ENCODE assay signal across 14 cellular contexts in genomic region chr17:39139137-39139516, GRCh38. TPM values are rescaled to one million over a fixed set of nuclear protein-coding genes. Genes with fewer than 3 reads are reported as not detected.
DNase-seq lines count a peak whose midpoint lies in the region; TF ChIP-seq lines count a peak whose summit lies in the region.
"Had no signal": no experiment of that assay in that cellular context is flagged by ENCODE, and none has a peak within 500 bp of the region (broad histone marks: within the 10 kb centered on the region; RNA-seq: fewer than 3 reads in every experiment).

No MANE protein-coding gene starts in this region.

- CTCF ChIA-PET in Caco-2 (lab: Charles Lee): no interaction called here

- H3K4me1 Mint-ChIP-seq in HFFc6 (ENCODE audit: low read depth): peaks cover 59% of the 10 kb centered on the region
- no peaks in the 10 kb centered on the region for H3K4me1 Mint-ChIP-seq in Caco-2 (ENCODE audit: low read depth, unreplicated experiment)
- no peaks in the 10 kb centered on the region for H3K4me1 Mint-ChIP-seq in activated CD4-positive, alpha-beta T cell treated with anti-CD3 and anti-CD28 coated beads, Interleukin-2, amount 10 ng/mL, durations not matched to agents 24 days and 14 days

- H3K27me3 ChIP-seq in smooth muscle cell (ENCODE audit: low read depth) (no peaks in the 10 kb centered on the region), Caco-2 (replicated peaks; ENCODE audit: control insufficient read depth, insufficient read depth, low read length) (no peaks in the 10 kb centered on the region)
- H3K27me3 ChIP-seq: upper lobe of right lung had no signal

- H3K9me3 Mint-ChIP-seq in HFFc6 (no peaks in the 10 kb centered on the region; the same call in 1 of the 2 replicates), Caco-2 (ENCODE audit: unreplicated experiment) (no peaks in the 10 kb centered on the region)
- H3K9me3 Mint-ChIP-seq in activated CD4-positive, alpha-beta T cell treated with anti-CD3 and anti-CD28 coated beads, Interleukin-2, amount 10 ng/mL, durations not matched to agents 24 days and 14 days: no peaks in the 10 kb centered on the region
- H3K9me3 Mint-ChIP-seq: activated CD8-positive, alpha-beta T cell treated with anti-CD3 and anti-CD28 coated beads for 36 hours had no signal

- H3K9ac ChIP-seq in smooth muscle cell (ENCODE audit: low read depth): peak overlapping the region; percentile 17

- H3K27me3 Mint-ChIP-seq in HFFc6 (ENCODE audit: insufficient read depth) (peaks cover 4% of the 10 kb centered on the region), Caco-2 (ENCODE audit: insufficient read depth, unreplicated experiment) (no peaks in the 10 kb centered on the region)
- peaks cover 3% of the 10 kb centered on the region for H3K27me3 Mint-ChIP-seq in activated CD4-positive, alpha-beta T cell treated with anti-CD3 and anti-CD28 coated beads, Interleukin-2, amount 10 ng/mL, durations not matched to agents 24 days and 14 days
- H3K27me3 Mint-ChIP-seq: activated CD8-positive, alpha-beta T cell treated with anti-CD3 and anti-CD28 coated beads for 36 hours had no signal

- TF ChIP-seq CTCF in HFFc6 (IDR thresholded peaks at IDR 0.05) (peak; percentile 19; the same call in 1 of the 2 replicates), smooth muscle cell (IDR thresholded peaks at IDR 0.05; ENCODE audit: borderline replicate concordance, insufficient read depth, poor library complexity, severe bottlenecking) (no peak), Caco-2 (IDR thresholded peaks at IDR 0.05; ENCODE audit: insufficient read depth in 1 of 2, low read depth in 1 of 2, low read length in 1 of 2, severe bottlenecking in 1 of 2, unreplicated experiment in 1 of 2) (no peak)

- no peaks in the 10 kb centered on the region for H3K79me2 ChIP-seq in smooth muscle cell (ENCODE audit: low read depth)

- H3K27ac Mint-ChIP-seq in HFFc6 (peak overlapping the region; percentile 94), Caco-2 (ENCODE audit: unreplicated experiment) (no peak overlapping the region)
- no peak overlapping the region for H3K27ac Mint-ChIP-seq in activated CD4-positive, alpha-beta T cell treated with anti-CD3 and anti-CD28 coated beads, Interleukin-2, amount 10 ng/mL, durations not matched to agents 24 days and 14 days
- H3K27ac Mint-ChIP-seq: activated CD8-positive, alpha-beta T cell treated with anti-CD3 and anti-CD28 coated beads for 36 hours had no signal

- H3K4me3 ChIP-seq in smooth muscle cell (no peak overlapping the region), Caco-2 (ENCODE audit: low read depth, low read length) (no peak overlapping the region)
- H3K4me3 ChIP-seq: prostate gland, upper lobe of right lung had no signal

- peak overlapping the region; percentile 85 for H3K27ac ChIP-seq in smooth muscle cell (ENCODE audit: low read depth)
- H3K27ac ChIP-seq: prostate gland, upper lobe of right lung had no signal

- intact Hi-C loops in Caco-2 (cut with micrococcal nuclease; ENCODE audit: unreplicated experiment): no loop called here
- intact Hi-C loops in activated CD4-positive, alpha-beta T cell treated with anti-CD3 and anti-CD28 coated beads, Interleukin-2, amount 10 ng/mL, durations not matched to agents 24 days and 14 days (cut with micrococcal nuclease): no loop called here

- peaks cover 4% of the 10 kb centered on the region for H3K4me1 ChIP-seq in smooth muscle cell (ENCODE audit: low read depth)
- no peaks in the 10 kb centered on the region for H3K4me1 ChIP-seq in Caco-2
- H3K4me1 ChIP-seq: prostate gland, upper lobe of right lung had no signal

- no peak overlapping the region for H2AFZ ChIP-seq in smooth muscle cell (ENCODE audit: low read depth)

- 20% methylated on average over 3 of the region's 3 CpGs for WGBS in smooth muscle cell (ENCODE audit: low lambda C conversion rate)

- DNase-seq in HFFc6 (peak; percentile 94), SW480 (ENCODE audit: low spot score) (peak; percentile 85), fibroblast of peridontal ligament (ENCODE audit: extremely low read depth) (peak; percentile 76), smooth muscle cell (lab: John Stamatoyannopoulos, UW; ENCODE audit: unreplicated experiment) (no peak), Caco-2 (no peak), GDM1 (lab: John Stamatoyannopoulos, UW) (no peak)
- DNase-seq in activated CD4-positive, alpha-beta T cell treated with anti-CD3 and anti-CD28 coated beads, Interleukin-2, amount 10 ng/mL, durations not matched to agents 24 days and 14 days: no peak
- DNase-seq in activated CD4-positive, alpha-beta T cell treated with anti-CD3 and anti-CD28 coated beads for 1 hour: no peak
- DNase-seq: activated CD8-positive, alpha-beta T cell treated with anti-CD3 and anti-CD28 coated beads for 36 hours; GF-D8; MV-4-11; T-helper 1 cell; upper lobe of right lung had no signal

- no peaks in the 10 kb centered on the region; the same call in 1 of the 2 replicates for H3K36me3 Mint-ChIP-seq in HFFc6 (ENCODE audit: low read depth)
- H3K36me3 Mint-ChIP-seq in Caco-2 (ENCODE audit: insufficient read depth, unreplicated experiment): no peaks in the 10 kb centered on the region
- H3K36me3 Mint-ChIP-seq in activated CD4-positive, alpha-beta T cell treated with anti-CD3 and anti-CD28 coated beads, Interleukin-2, amount 10 ng/mL, durations not matched to agents 24 days and 14 days (ENCODE audit: low read depth): no peaks in the 10 kb centered on the region

- H3F3A ChIP-seq in smooth muscle cell (ENCODE audit: low read depth): peaks cover 4% of the 10 kb centered on the region

- peak overlapping the region; percentile 71 for H3K4me3 Mint-ChIP-seq in HFFc6
- H3K4me3 Mint-ChIP-seq in Caco-2 (ENCODE audit: unreplicated experiment): no peak overlapping the region
- H3K4me3 Mint-ChIP-seq in activated CD4-positive, alpha-beta T cell treated with anti-CD3 and anti-CD28 coated beads, Interleukin-2, amount 10 ng/mL, durations not matched to agents 24 days and 14 days: no peak overlapping the region
- H3K4me3 Mint-ChIP-seq: activated CD8-positive, alpha-beta T cell treated with anti-CD3 and anti-CD28 coated beads for 36 hours had no signal

- H3K4me2 ChIP-seq in smooth muscle cell: peak overlapping the region; percentile 75

- H3K9me3 ChIP-seq in smooth muscle cell (replicated peaks; ENCODE audit: low read depth): no peaks in the 10 kb centered on the region
- H3K9me3 ChIP-seq in Caco-2: no peaks in the 10 kb centered on the region
- H3K9me3 ChIP-seq: prostate gland, upper lobe of right lung had no signal

- BruUV-seq in Caco-2 (replicated peaks; lab: Mats Ljungman, UMichigan): no TSS peak

- H3K36me3 ChIP-seq in smooth muscle cell (ENCODE audit: low read depth): no peaks in the 10 kb centered on the region
- no peaks in the 10 kb centered on the region for H3K36me3 ChIP-seq in Caco-2 (ENCODE audit: control insufficient read depth, insufficient read depth, low read length)
- H3K36me3 ChIP-seq: prostate gland, upper lobe of right lung had no signal

- no peaks in the 10 kb centered on the region for H4K20me1 ChIP-seq in smooth muscle cell (ENCODE audit: low read depth)

- POLR2A ChIA-PET in Caco-2 (lab: Charles Lee): no interaction called here

RNA-seq across cellular contexts. Expression of gene PLXDC1, which starts 12.3 kb away (rescaled TPM):
- 1 to 10 TPM in 2 of 6 experiments, under 1 TPM in 4; 0.20 to 2.2 (median 0.69) TPM for total RNA-seq in HFFc6 (2021; fragmentation: NEBNext Ultra II Directional; extraction: Animal tissue kit (Norgen Biotek cat#: 25700))
- total RNA-seq in smooth muscle cell (11.3 and 17.4 TPM in 2 replicates), Caco-2 (2022) (0.14 and 0.44 TPM in 2 replicates)
- 16.0 and 18.5 TPM in 2 replicates for polyA plus RNA-seq in smooth muscle cell
- 0.16 and 0.43 TPM in 2 replicates for total RNA-seq in activated CD4-positive, alpha-beta T cell treated with anti-CD3 and anti-CD28 coated beads, Interleukin-2, amount 10 ng/mL, durations not matched to agents 24 days and 14 days

RNA-seq across cellular contexts. Expression of gene ARL5C, which starts 26.8 kb away (rescaled TPM):
- not detected for total RNA-seq in HFFc6 (2021; fragmentation: NEBNext Ultra II Directional; extraction: Animal tissue kit (Norgen Biotek cat#: 25700))
- not detected in 2 replicates for total RNA-seq in smooth muscle cell
- 0.38 TPM in 1 of 2 replicates, not detected in the other for polyA plus RNA-seq in smooth muscle cell
- total RNA-seq in Caco-2 (2022): not detected in 2 replicates
- total RNA-seq in activated CD4-positive, alpha-beta T cell treated with anti-CD3 and anti-CD28 coated beads, Interleukin-2, amount 10 ng/mL, durations not matched to agents 24 days and 14 days: not detected in 2 replicates
- total RNA-seq: activated CD8-positive, alpha-beta T cell treated with anti-CD3 and anti-CD28 coated beads for 36 hours; prostate gland; upper lobe of right lung had no signal

RNA-seq across cellular contexts. Expression of gene CACNB1, which starts 58.3 kb away (rescaled TPM):
- 1 to 10 TPM; 5.1 to 7.0 (median 6.1) TPM for total RNA-seq in HFFc6 (2021; fragmentation: NEBNext Ultra II Directional; extraction: Animal tissue kit (Norgen Biotek cat#: 25700))
- total RNA-seq in smooth muscle cell (4.3 and 9.2 TPM in 2 replicates), Caco-2 (2022) (6.1 and 7.0 TPM in 2 replicates)
- 7.1 and 18.8 TPM in 2 replicates for polyA plus RNA-seq in smooth muscle cell
- 20.4 and 22.5 TPM in 2 replicates for total RNA-seq in activated CD4-positive, alpha-beta T cell treated with anti-CD3 and anti-CD28 coated beads, Interleukin-2, amount 10 ng/mL, durations not matched to agents 24 days and 14 days

Comparison
In these comparisons a context has a peak if more than half of its experiments do, and no peak if none do; other contexts are left out.
1. DNase-seq: peak in HFFc6 (single experiment), SW480 (single experiment) and fibroblast of peridontal ligament (single experiment); none in smooth muscle cell (single experiment), Caco-2 (0 of 2), activated CD4-positive, alpha-beta T cell treated with anti-CD3 and anti-CD28 coated beads, Interleukin-2, amount 10 ng/mL, durations not matched to agents 24 days and 14 days (single experiment), GDM1 (single experiment) and activated CD4-positive, alpha-beta T cell treated with anti-CD3 and anti-CD28 coated beads for 1 hour (single experiment).